In the genomic region with DNA sequence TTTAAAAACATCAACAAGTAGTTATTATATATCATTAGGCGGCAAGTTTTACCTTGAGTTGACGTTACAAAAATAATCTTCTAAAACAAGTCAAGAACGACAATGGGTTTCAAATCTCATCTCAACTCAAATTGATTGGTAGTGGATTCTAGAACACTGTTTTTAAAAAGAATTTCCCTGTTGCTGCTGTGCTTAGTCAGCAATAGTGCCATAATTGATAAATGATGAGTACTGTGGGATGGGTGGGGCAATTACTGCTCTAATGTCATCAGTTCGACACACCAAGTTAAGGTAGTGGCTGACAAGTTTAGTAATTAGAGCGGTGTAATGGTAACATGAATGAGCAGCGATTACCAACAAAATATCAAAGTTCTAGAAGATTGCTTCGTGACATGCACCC, we compare ENCODE assay signal across 27 cellular contexts.
"Had no signal": no experiment of that assay in that cellular context is flagged by ENCODE, and none has a peak within 500 bp of the region (broad histone marks: within the 10 kb centered on the region; RNA-seq: fewer than 3 reads in every experiment).

No MANE protein-coding gene starts in this region.

- H3K27me3 ChIP-seq: colonic mucosa, esophagus squamous epithelium, gastrocnemius medialis, heart right ventricle had no signal

- H3K4me1 ChIP-seq: colonic mucosa, esophagus squamous epithelium, gastrocnemius medialis, heart right ventricle, left ventricle myocardium inferior, lower lobe of right lung had no signal

- ATAC-seq: effector memory CD8-positive, alpha-beta T cell; esophagus mucosa; gastrocnemius medialis; heart right ventricle; left colon; left lobe of liver; lower lobe of right lung; mucosa of descending colon had no signal

- DNase-seq: colonic mucosa; cortex of kidney; effector CD8-positive, alpha-beta T cell; effector memory CD8-positive, alpha-beta T cell; endodermal cell; erythroblast; esophagus squamous epithelium; foreskin fibroblast; foreskin melanocyte; gastrocnemius medialis; glutamatergic neuron; head of caudate nucleus; heart right ventricle; hippocampal formation; islet precursor cell; kidney; kidney glomerular epithelial cell; left colon; left ventricle myocardium inferior; lower lobe of right lung; mesenchymal stem cell; mucosa of descending colon; naive B cell had no signal

- FAIRE-seq: endometrium had no signal

- H3K9me3 ChIP-seq: colonic mucosa, esophagus squamous epithelium, gastrocnemius medialis, lower lobe of right lung, mucosa of descending colon had no signal

- H3K4me3 ChIP-seq: colonic mucosa, esophagus squamous epithelium, gastrocnemius medialis, heart right ventricle, left ventricle myocardium inferior, lower lobe of right lung, mucosa of descending colon had no signal

- H3K36me3 ChIP-seq: colonic mucosa, esophagus squamous epithelium, gastrocnemius medialis, heart right ventricle, left ventricle myocardium inferior, lower lobe of right lung had no signal

- H3K27ac ChIP-seq: colonic mucosa, epithelial cell of prostate, esophagus squamous epithelium, gastrocnemius medialis, heart right ventricle, left ventricle myocardium inferior, lower lobe of right lung had no signal
